8 cellular contexts compared by ENCODE assay signal in genomic region chr9:129570450-129571297, GRCh38. TPM values are rescaled to one million over a fixed set of nuclear protein-coding genes. Genes with fewer than 3 reads are reported as not detected.
DNase-seq lines count a peak whose midpoint lies in the region; ATAC-seq, FAIRE-seq and TF ChIP-seq lines count a peak whose summit lies in the region.

No MANE protein-coding gene starts in this region.

- H3K27me3 ChIP-seq in breast epithelium (no peaks in the 10 kb centered on the region), HepG2 (ENCODE audit: control insufficient read depth in 1 of 2, insufficient read depth in 2 of 2, low read length in 2 of 2) (no peaks in the 10 kb centered on the region; a peak in 1 of 5 replicates), upper lobe of left lung (peaks cover 0 to 11% (median 2%) of the 10 kb centered on the region in 4 donors)

- TF ChIP-seq POLR2A in breast epithelium (IDR thresholded peaks at IDR 0.05) (no peak), HepG2 (IDR thresholded peaks at IDR 0.05; ENCODE audit: insufficient read depth in 1 of 2, low read depth in 2 of 2, low read length in 2 of 2) (no peak), upper lobe of left lung (IDR thresholded peaks at IDR 0.05) (no peak)

- CTCF ChIA-PET in HepG2 (lab: Yijun Ruan, JAX; ENCODE audit: low intra/inter-chr PET ratio, low total read pairs) = interaction anchor here (0.9 kb wide), 1 partner anchor 40 kb away, joined by 3 read pairs; no protein-coding TSS in a partner anchor

- no peaks in the 10 kb centered on the region for H4K20me1 ChIP-seq in HepG2 (ENCODE audit: insufficient read depth, low read length)

- H3K4me1 Mint-ChIP-seq in activated T-cell treated with anti-CD3 and anti-CD28 coated beads, Interleukin-2, amount 50 U/mL, for 24 hours (ENCODE audit: low read depth) = peaks cover 25% of the 10 kb centered on the region

- H3K27me3 Mint-ChIP-seq in activated T-cell treated with anti-CD3 and anti-CD28 coated beads, Interleukin-2, amount 50 U/mL, for 24 hours = peaks cover 29% of the 10 kb centered on the region

- no peak for TF ChIP-seq RAD21 in HepG2 (CRISPR knock-in tag; IDR thresholded peaks at IDR 0.05)

- FAIRE-seq in HTR-8/SVneo (lab: Jason Lieb, UNC) (peak; percentile 74), HepG2 (lab: Jason Lieb, UNC) (peak; percentile 75)

- H3K36me3 ChIP-seq in breast epithelium (no peaks in the 10 kb centered on the region), HepG2 (replicated peaks in 1 of 2; ENCODE audit: control insufficient read depth in 1 of 2, insufficient read depth in 2 of 2, low read length in 2 of 2) (no peaks in the 10 kb centered on the region; a peak in 1 of 5 replicates), upper lobe of left lung (no peaks in the 10 kb centered on the region)

- WGBS in HepG2 (ENCODE audit: low lambda C conversion rate) = 17% methylated on average over 11 of the region's 14 CpGs
- 51 to 61% methylated on average over 14 of the region's 14 CpGs for WGBS in upper lobe of left lung, 2 donors

- H3K9me3 Mint-ChIP-seq in activated T-cell treated with anti-CD3 and anti-CD28 coated beads, Interleukin-2, amount 50 U/mL, for 24 hours = peaks cover 7% of the 10 kb centered on the region

- no peak for TF ChIP-seq CTCF in breast epithelium (IDR thresholded peaks at IDR 0.05)
- no peak for TF ChIP-seq CTCF in HepG2 (CRISPR knock-in tag; IDR thresholded peaks at IDR 0.05)
- TF ChIP-seq CTCF in upper lobe of left lung (IDR thresholded peaks at IDR 0.05) = no peak

- no peaks in the 10 kb centered on the region for H3K36me3 Mint-ChIP-seq in activated T-cell treated with anti-CD3 and anti-CD28 coated beads, Interleukin-2, amount 50 U/mL, for 24 hours (ENCODE audit: low read depth)

- intact Hi-C loops in breast epithelium (cut with DNase I; ENCODE audit: low total_unique reads) = no loop called here
- intact Hi-C loops in HepG2 (cut with micrococcal nuclease; ENCODE audit: unreplicated experiment) = no loop called here

- H3K9me3 ChIP-seq in breast epithelium = no peaks in the 10 kb centered on the region
- H3K9me3 ChIP-seq in HepG2 (ENCODE audit: low read length) = peaks cover 7% of the 10 kb centered on the region; the same call in 1 of the 2 replicates
- H3K9me3 ChIP-seq in upper lobe of left lung = no peaks in the 10 kb centered on the region

- peak; percentile 5 for ATAC-seq in HepG2
- ATAC-seq in upper lobe of left lung (ENCODE audit: low FRiP score in 2 of 2) = peak in 1 of 2 donors; percentile 35
- no peak for ATAC-seq in GM21737 (IDR thresholded peaks at IDR 0.05; ENCODE audit: unreplicated experiment)

- no peak overlapping the region for H3K27ac Mint-ChIP-seq in activated T-cell treated with anti-CD3 and anti-CD28 coated beads, Interleukin-2, amount 50 U/mL, for 24 hours

- TF ChIP-seq EP300 in HepG2 (IDR thresholded peaks at IDR 0.05; ENCODE audit: low read depth in 2 of 2, low read length in 2 of 2) (no peak), HepG2 (CRISPR knock-in tag; IDR thresholded peaks at IDR 0.05; ENCODE audit: borderline replicate concordance) (no peak), upper lobe of left lung (IDR thresholded peaks at IDR 0.05) (no peak)

- H3K79me2 ChIP-seq in HepG2 (ENCODE audit: insufficient read depth, low read length) = peaks cover 20% of the 10 kb centered on the region

- BruUV-seq in HepG2 (replicated peaks; lab: Mats Ljungman, UMichigan) = no TSS peak

- H3K9ac ChIP-seq in HepG2 (ENCODE audit: insufficient read depth, low read depth, low read length) = peak overlapping the region; percentile 75

- H3K4me3 Mint-ChIP-seq in activated T-cell treated with anti-CD3 and anti-CD28 coated beads, Interleukin-2, amount 50 U/mL, for 24 hours = no peak overlapping the region

- POLR2A ChIA-PET in HepG2 (lab: Yijun Ruan, JAX) = interaction anchor here (0.7 to 8.3 kb wide), 23 partner anchors 7 to 431 kb away, joined by 3 to 136 read pairs (median 4); no protein-coding TSS in a partner anchor

- no peak overlapping the region for H3K4me3 ChIP-seq in breast epithelium
- peak overlapping the region in 2 of 3 experiments; percentile 50 to 61; a peak in 4 of 6 replicates for H3K4me3 ChIP-seq in HepG2 (replicated peaks in 1 of 3; ENCODE audit: insufficient read depth in 1 of 3, low read depth in 2 of 3, low read length in 3 of 3)
- no peak overlapping the region for H3K4me3 ChIP-seq in upper lobe of left lung

- in situ Hi-C loops in HepG2 (cut with HindIII; ENCODE audit: extremely low pct_ligation_motif_present, low pct_unique_long_range_greater_than_20kb) = no loop called here

- H2AFZ ChIP-seq in HepG2 (ENCODE audit: low read length) = no peak overlapping the region

- H3K4me1 ChIP-seq in breast epithelium (peaks cover 5 to 9% of the 10 kb centered on the region in 2 donors), HepG2 (ENCODE audit: insufficient read depth, low read length) (peaks cover 70% of the 10 kb centered on the region), upper lobe of left lung (peaks cover 31 to 43% (median 35%) of the 10 kb centered on the region in 4 donors)

- DNase-seq in C1 segment of cervical spinal cord (lab: John Stamatoyannopoulos, UW) (peak in 9 of 14 donors; percentile 14 to 46 (median 22)), HTR-8/SVneo (ENCODE audit: insufficient read length, low spot score) (peak; percentile 47), breast epithelium (ENCODE audit: low spot score in 2 of 2) (no peak), HepG2 (ENCODE audit: low spot score) (peak; percentile 75), upper lobe of left lung (peak in 1 of 2 donors; percentile 60), NCI-H2196 (lab: John Stamatoyannopoulos, UW; ENCODE audit: unreplicated experiment) (no peak)
- no peak for DNase-seq in activated T-cell treated with anti-CD3 and anti-CD28 coated beads, Interleukin-2, amount 50 U/mL, for 24 hours

- H3K27ac ChIP-seq in breast epithelium (peak overlapping the region; percentile 77 to 92), HepG2 (ENCODE audit: extremely low read length, insufficient read depth, low read length) (peak overlapping the region; percentile 80), upper lobe of left lung (peak overlapping the region in 3 of 4 donors; percentile 46 to 87 (median 71))

- H3K4me2 ChIP-seq in HepG2 (ENCODE audit: low read depth, low read length) = peak overlapping the region; percentile 91

TF ChIP-seq in HepG2, 621 proteins besides CTCF, POLR2A, EP300 and RAD21 (continues in another document):
- TF ChIP-seq IRX3 (CRISPR knock-in tag; IDR thresholded peaks at IDR 0.05; ENCODE audit: borderline replicate concordance, low read depth) (no peak), ATF7 (IDR thresholded peaks at IDR 0.05) (no peak), ATF7 (CRISPR knock-in tag; IDR thresholded peaks at IDR 0.05) (no peak)

RNA-seq across cellular contexts. Expression of gene C9orf50, which starts 50.2 kb away (rescaled TPM):
- total RNA-seq in breast epithelium (under 1 TPM in 1 of 3 donors, not detected in 2; 0.48 TPM), HepG2 (2016; rRNA removed; fragmentation: Illumina TruSeq; extraction: Trizol) (not detected in 2 replicates), upper lobe of left lung (not detected)
- total RNA-seq in HepG2 (2016; cell fraction: cytosol; rRNA removed; fragmentation: Illumina TruSeq; extraction: Trizol; ENCODE audit: low read depth) = not detected in 2 replicates
- total RNA-seq in HepG2 (2016; cell fraction: insoluble cytoplasmic fraction; rRNA removed; fragmentation: Illumina TruSeq; extraction: Trizol) = not detected in 2 replicates
- not detected in 2 replicates for total RNA-seq in HepG2 (2016; cell fraction: membrane; rRNA removed; fragmentation: Illumina TruSeq; extraction: Trizol)
- not detected in 2 replicates for total RNA-seq in HepG2 (2016; cell fraction: nucleus; rRNA removed; fragmentation: Illumina TruSeq; extraction: Trizol)
- polyA plus RNA-seq in HepG2 (2011; rRNA removed) = not detected in 2 replicates
- polyA plus RNA-seq in HepG2 (2011; cell fraction: cytosol; rRNA removed) = not detected in 2 replicates
- polyA plus RNA-seq in HepG2 (2011; cell fraction: nucleus; rRNA removed) = 0.10 TPM in 1 of 2 replicates, not detected in the other
- not detected in 2 replicates for polyA plus RNA-seq in HepG2 (2012)
- polyA plus RNA-seq in HepG2 (2016; cell fraction: cytosol; fragmentation: Illumina TruSeq; extraction: Trizol; ENCODE audit: low read depth) = not detected in 2 replicates
- not detected in 2 replicates for polyA plus RNA-seq in HepG2 (2016; cell fraction: insoluble cytoplasmic fraction; fragmentation: Illumina TruSeq; extraction: Trizol; ENCODE audit: low read depth)
- not detected in 2 replicates for polyA plus RNA-seq in HepG2 (2016; cell fraction: membrane; fragmentation: Illumina TruSeq; extraction: Trizol; ENCODE audit: low read depth)
- polyA plus RNA-seq in HepG2 (2016; cell fraction: nucleus; fragmentation: Illumina TruSeq; extraction: Trizol; ENCODE audit: insufficient read depth, low read depth) = not detected in 2 replicates
- polyA minus RNA-seq in HepG2 (2011; rRNA and poly(A)+ RNA removed; ENCODE audit: low replicate concordance) = not detected in 2 replicates
- polyA minus RNA-seq in HepG2 (2011; cell fraction: cytosol; rRNA and poly(A)+ RNA removed) = not detected in 2 replicates
- not detected in 2 replicates for polyA minus RNA-seq in HepG2 (2011; cell fraction: nucleus; rRNA and poly(A)+ RNA removed)

RNA-seq across cellular contexts. Expression of gene NTMT1, which starts 55.3 kb away (rescaled TPM):
- 10 to 100 TPM; 17.8 to 31.1 (median 27.4) TPM for total RNA-seq in breast epithelium
- total RNA-seq in HepG2 (2016; rRNA removed; fragmentation: Illumina TruSeq; extraction: Trizol) = 51.0 and 53.8 TPM in 2 replicates
- total RNA-seq in HepG2 (2016; cell fraction: cytosol; rRNA removed; fragmentation: Illumina TruSeq; extraction: Trizol; ENCODE audit: low read depth) = 18.8 and 21.6 TPM in 2 replicates
- 51.4 and 52.7 TPM in 2 replicates for total RNA-seq in HepG2 (2016; cell fraction: insoluble cytoplasmic fraction; rRNA removed; fragmentation: Illumina TruSeq; extraction: Trizol)
- 27.5 and 28.2 TPM in 2 replicates for total RNA-seq in HepG2 (2016; cell fraction: membrane; rRNA removed; fragmentation: Illumina TruSeq; extraction: Trizol)
- total RNA-seq in HepG2 (2016; cell fraction: nucleus; rRNA removed; fragmentation: Illumina TruSeq; extraction: Trizol) = 24.5 and 26.0 TPM in 2 replicates
- 49.1 and 52.7 TPM in 2 replicates for polyA plus RNA-seq in HepG2 (2011; rRNA removed)
- polyA plus RNA-seq in HepG2 (2011; cell fraction: cytosol; rRNA removed) = 51.6 and 54.5 TPM in 2 replicates
- polyA plus RNA-seq in HepG2 (2011; cell fraction: nucleus; rRNA removed) = 33.4 and 35.2 TPM in 2 replicates
- 25.7 and 35.9 TPM in 2 replicates for polyA plus RNA-seq in HepG2 (2012)
- polyA plus RNA-seq in HepG2 (2016; cell fraction: cytosol; fragmentation: Illumina TruSeq; extraction: Trizol; ENCODE audit: low read depth) = 25.5 and 33.2 TPM in 2 replicates
- 70.9 and 81.2 TPM in 2 replicates for polyA plus RNA-seq in HepG2 (2016; cell fraction: insoluble cytoplasmic fraction; fragmentation: Illumina TruSeq; extraction: Trizol; ENCODE audit: low read depth)
- polyA plus RNA-seq in HepG2 (2016; cell fraction: membrane; fragmentation: Illumina TruSeq; extraction: Trizol; ENCODE audit: low read depth) = 24.8 and 34.0 TPM in 2 replicates
- 54.6 and 61.5 TPM in 2 replicates for polyA plus RNA-seq in HepG2 (2016; cell fraction: nucleus; fragmentation: Illumina TruSeq; extraction: Trizol; ENCODE audit: insufficient read depth, low read depth)
- 26.8 and 119 TPM in 2 replicates for polyA minus RNA-seq in HepG2 (2011; rRNA and poly(A)+ RNA removed; ENCODE audit: low replicate concordance)
- 14.8 and 17.0 TPM in 2 replicates for polyA minus RNA-seq in HepG2 (2011; cell fraction: cytosol; rRNA and poly(A)+ RNA removed)
- 15.9 and 18.4 TPM in 2 replicates for polyA minus RNA-seq in HepG2 (2011; cell fraction: nucleus; rRNA and poly(A)+ RNA removed)
- total RNA-seq in upper lobe of left lung = 10 to 100 TPM; 15.0 to 37.7 (median 23.6) TPM

Comparison
In these comparisons a context has a peak if more than half of its experiments do, and no peak if none do; other contexts are left out.
1. DNase-seq: peak in C1 segment of cervical spinal cord (9 of 14), HTR-8/SVneo (single experiment) and HepG2 (single experiment); none in breast epithelium (0 of 2), activated T-cell treated with anti-CD3 and anti-CD28 coated beads, Interleukin-2, amount 50 U/mL, for 24 hours (single experiment) and NCI-H2196 (single experiment).
2. H3K4me3 ChIP-seq: peak in HepG2 (2 of 3); none in breast epithelium (0 of 3) and upper lobe of left lung (0 of 4).
3. Peak in every context shown above with its lines, with median percentiles within 50 percentile points of each other: H3K27ac ChIP-seq.